ENCODE assay signal across 28 cellular contexts in the genomic region with DNA sequence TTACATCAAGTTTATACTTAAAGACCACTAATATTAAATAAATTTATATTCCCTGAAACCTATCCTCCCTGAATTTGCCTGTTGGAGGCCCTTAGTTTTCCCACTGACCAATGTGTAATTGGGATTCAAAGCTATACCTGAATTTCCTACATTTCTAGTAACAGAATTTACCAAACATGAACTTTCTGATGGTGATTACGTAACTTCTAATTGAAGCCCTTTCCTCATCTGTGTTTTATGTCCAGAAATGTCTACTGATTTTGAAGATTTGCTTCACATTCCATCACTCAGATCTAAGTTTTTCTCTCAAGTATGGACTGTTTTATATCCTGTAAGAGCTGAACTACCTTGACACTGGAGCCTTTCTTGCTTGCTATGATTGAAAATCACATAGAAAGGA. TPM values are rescaled to one million over a fixed set of nuclear protein-coding genes. Genes with fewer than 3 reads are reported as not detected.
DNase-seq lines count a peak whose midpoint lies in the region; ATAC-seq, FAIRE-seq and TF ChIP-seq lines count a peak whose summit lies in the region.
"Had no signal": no experiment of that assay in that cellular context is flagged by ENCODE, and none has a peak within 500 bp of the region (broad histone marks: within the 10 kb centered on the region; RNA-seq: fewer than 3 reads in every experiment).

No MANE protein-coding gene starts in this region.

- H3K27me3 ChIP-seq in IMR-90 (ENCODE audit: control insufficient read depth, insufficient read depth, low read length): no peaks in the 10 kb centered on the region
- H3K27me3 ChIP-seq in K562 (ENCODE audit: control insufficient read depth in 2 of 2, insufficient read depth in 2 of 2, low read length in 2 of 2): no peaks in the 10 kb centered on the region
- H3K27me3 ChIP-seq: BE2C, BLaER1 had no signal

- H3K9me1 ChIP-seq in IMR-90 (ENCODE audit: insufficient read depth, low read length) (no peaks in the 10 kb centered on the region), K562 (ENCODE audit: control insufficient read depth, insufficient read depth, low read length) (no peaks in the 10 kb centered on the region)

- no peak for TF ChIP-seq RAD21 in IMR-90 (IDR thresholded peaks at IDR 0.05; ENCODE audit: low read length)
- TF ChIP-seq RAD21 in K562 (CRISPR knock-in tag; conservative IDR thresholded peaks at IDR 0.05 in 1 of 2, IDR thresholded peaks at IDR 0.05 in 1 of 2): no peak

- TF ChIP-seq EP300 in K562 (IDR thresholded peaks at IDR 0.05; ENCODE audit: low read length): no peak

- no peaks in the 10 kb centered on the region for H4K20me1 ChIP-seq in IMR-90 (ENCODE audit: insufficient read depth, low read length)
- H4K20me1 ChIP-seq in K562 (replicated peaks; ENCODE audit: control insufficient read depth, insufficient read depth, low read length): no peaks in the 10 kb centered on the region
- H4K20me1 ChIP-seq: BLaER1 had no signal

- H3K79me1 ChIP-seq in IMR-90 (ENCODE audit: low read depth in 1 of 2, low read length in 2 of 2): peaks cover 0 to 3% of the 10 kb centered on the region in 2 experiments; a peak in 1 of 4 replicates

- peak overlapping the region; percentile 70 for H3K4me3 Mint-ChIP-seq in endothelial cell (ENCODE audit: unreplicated experiment)
- H3K4me3 Mint-ChIP-seq: CD14-positive monocyte; CD4-positive, alpha-beta memory T cell; CD4-positive, CD25-positive, alpha-beta regulatory T cell; CD8-positive, alpha-beta memory T cell had no signal

- POLR2A ChIA-PET in IMR-90 (lab: Charles Lee; ENCODE audit: unreplicated experiment) (no interaction called here), K562 (lab: Yijun Ruan, JAX) (interaction anchor here (0.6 to 0.7 kb wide), 2 partner anchors 17 to 24 kb away, joined by 3 read pairs; no protein-coding TSS in a partner anchor)

- H3K4me3 ChIP-seq in IMR-90 (ENCODE audit: insufficient read depth, low read depth, low read length) (no peak overlapping the region), K562 (no peak overlapping the region)
- H3K4me3 ChIP-seq: BLaER1 had no signal

- peaks cover 2% of the 10 kb centered on the region for H3K27me3 Mint-ChIP-seq in endothelial cell (ENCODE audit: unreplicated experiment)
- H3K27me3 Mint-ChIP-seq: CD4-positive, alpha-beta memory T cell; CD4-positive, CD25-positive, alpha-beta regulatory T cell had no signal

- H2BK5ac ChIP-seq in IMR-90 (ENCODE audit: low read depth, low read length, poor library complexity, severe bottlenecking): no peak overlapping the region

- H2AK9ac ChIP-seq in IMR-90 (replicated peaks; ENCODE audit: low read depth, low read length, poor library complexity): no peak overlapping the region

- H2AFZ ChIP-seq in IMR-90 (replicated peaks; ENCODE audit: low read length, poor library complexity) (no peak overlapping the region), K562 (ENCODE audit: low read depth, low read length) (no peak overlapping the region)

- H2BK15ac ChIP-seq in IMR-90 (ENCODE audit: low read depth, low read length): no peak overlapping the region

- no peak overlapping the region for H3K23ac ChIP-seq in IMR-90 (ENCODE audit: low read depth, low read length)

- peaks cover 71% of the 10 kb centered on the region for H3K36me3 Mint-ChIP-seq in endothelial cell (ENCODE audit: low read depth, unreplicated experiment)

- WGBS in IMR-90 (ENCODE audit: extremely low coverage in 2 of 2, insufficient read length in 1 of 2), 2 experiments: no CpG with 5 or more reads among the region's 1 CpG
- WGBS in K562 (ENCODE audit: insufficient coverage, low coverage, missing lambda C conversion rate): 100% methylated on average over 1 of the region's 1 CpG

- H2BK120ac ChIP-seq in IMR-90 (ENCODE audit: low read depth, low read length): no peak overlapping the region

- H3K14ac ChIP-seq in IMR-90 (replicated peaks; ENCODE audit: low read depth, low read length): no peak overlapping the region

- ATAC-seq in IMR-90 (ENCODE audit: low read depth) (no peak), K562 (no peak), HG02759 (IDR thresholded peaks at IDR 0.05; ENCODE audit: unreplicated experiment) (no peak)

- peaks cover 8% of the 10 kb centered on the region for H3K9me3 Mint-ChIP-seq in endothelial cell (ENCODE audit: unreplicated experiment)

- H2AK5ac ChIP-seq in IMR-90 (ENCODE audit: low read depth, low read length): no peak overlapping the region

- H4K8ac ChIP-seq in IMR-90 (ENCODE audit: low read depth in 2 of 2, low read length in 2 of 2): no peak overlapping the region

- H3K79me2 ChIP-seq in K562 (ENCODE audit: control insufficient read depth, insufficient read depth, low read length): no peaks in the 10 kb centered on the region

- CTCF ChIA-PET in IMR-90 (lab: Yijun Ruan, JAX): interaction anchor here (0.5 kb wide), 1 partner anchor 1227 kb away, joined by 3 read pairs; no protein-coding TSS in a partner anchor
- CTCF ChIA-PET in K562 (lab: Yijun Ruan, JAX; ENCODE audit: low intra/inter-chr PET ratio): no interaction called here

- intact Hi-C loops in IMR-90 (cut with micrococcal nuclease) (no loop called here), K562 (cut with micrococcal nuclease) (no loop called here)

- H4K5ac ChIP-seq in IMR-90 (ENCODE audit: low read depth, low read length): no peak overlapping the region

- no peak overlapping the region for H2BK20ac ChIP-seq in IMR-90 (ENCODE audit: low read depth, low read length)

- H3K4me1 Mint-ChIP-seq in endothelial cell (ENCODE audit: unreplicated experiment): peaks cover 3% of the 10 kb centered on the region
- H3K4me1 Mint-ChIP-seq: CD14-positive monocyte had no signal

- H3K9me3 ChIP-seq in IMR-90 (ENCODE audit: control insufficient read depth, insufficient read depth, low read length) (peaks cover 57% of the 10 kb centered on the region), K562 (replicated peaks; ENCODE audit: control insufficient read depth, insufficient read depth, low read depth, low read length) (peaks cover 50% of the 10 kb centered on the region)

- no peak overlapping the region for H3K4ac ChIP-seq in IMR-90 (ENCODE audit: low read depth, low read length)

- H3K4me1 ChIP-seq in IMR-90 (ENCODE audit: control insufficient read depth, insufficient read depth, low read length) (no peaks in the 10 kb centered on the region), K562 (replicated peaks in 1 of 2; ENCODE audit: control insufficient read depth in 2 of 2, insufficient read depth in 2 of 2, low read length in 2 of 2) (no peaks in the 10 kb centered on the region)
- H3K4me1 ChIP-seq: BE2C, BLaER1 had no signal

- no peak overlapping the region for H4K91ac ChIP-seq in IMR-90 (ENCODE audit: insufficient read depth, low read depth, low read length)

- H3K36me3 ChIP-seq in IMR-90 (ENCODE audit: control insufficient read depth, insufficient read depth, low read length) (peaks cover 40% of the 10 kb centered on the region), K562 (ENCODE audit: control insufficient read depth, insufficient read depth, low read length) (peaks cover 47% of the 10 kb centered on the region)

- dilution Hi-C loops in IMR-90 (cut with HindIII; ENCODE audit: low sequenced_read_pairs, unreplicated experiment): no loop called here

- H3K27ac Mint-ChIP-seq in endothelial cell (ENCODE audit: unreplicated experiment): no peak overlapping the region
- H3K27ac Mint-ChIP-seq: CD14-positive monocyte; CD4-positive, alpha-beta memory T cell; CD4-positive, CD25-positive, alpha-beta regulatory T cell had no signal

- no peak overlapping the region for H3K9ac ChIP-seq in IMR-90 (ENCODE audit: low read depth, low read length)
- H3K9ac ChIP-seq in K562 (ENCODE audit: insufficient read depth in 1 of 2, low read depth in 2 of 2, low read length in 2 of 2): no peak overlapping the region
- H3K9ac ChIP-seq: BLaER1 had no signal

- BruUV-seq in IMR-90 (replicated peaks; lab: Mats Ljungman, UMichigan) (no TSS peak), K562 (replicated peaks; lab: Mats Ljungman, UMichigan) (no TSS peak)

- no peak for FAIRE-seq in K562 (lab: Jason Lieb, UNC)
- FAIRE-seq: A204.1, GM19239 had no signal

- TF ChIP-seq POLR2A in IMR-90 (IDR thresholded peaks at IDR 0.05; ENCODE audit: low read depth, low read length): no peak
- no peak for TF ChIP-seq POLR2A in K562 (conservative IDR thresholded peaks at IDR 0.05)

- H3K4me2 ChIP-seq in IMR-90 (ENCODE audit: low read depth, low read length): no peak overlapping the region
- H3K4me2 ChIP-seq in K562 (ENCODE audit: insufficient read depth, low read length): no peak overlapping the region
- H3K4me2 ChIP-seq: BLaER1 had no signal

- in situ Hi-C loops in IMR-90 (cut with MboI; ENCODE audit: low sequenced_read_pairs): no loop called here
- in situ Hi-C loops in K562 (cut with MboI): no loop called here

- TF ChIP-seq CTCF in IMR-90 (conservative IDR thresholded peaks at IDR 0.05; ENCODE audit: low read depth, low read length) (no peak), K562 (IDR thresholded peaks at IDR 0.05 in 2 of 3, conservative IDR thresholded peaks at IDR 0.05 in 1 of 3; ENCODE audit: insufficient read depth in 2 of 3, low read depth in 1 of 3, low read length in 3 of 3) (no peak), endothelial cell (IDR thresholded peaks at IDR 0.05; ENCODE audit: unreplicated experiment) (no peak)

- DNase-seq in IMR-90: no peak
- DNase-seq in K562 (ENCODE audit: extremely low read depth in 1 of 4, low spot score in 3 of 4): no peak
- no peak for DNase-seq in endothelial cell (ENCODE audit: low spot score)
- no peak for DNase-seq in NCI-H1417 treated with DMSO at 0.1 percent for 48 hours (lab: John Stamatoyannopoulos, UW)
- DNase-seq: 8988T; ACHN; BE2C; C1 segment of cervical spinal cord; CD4-positive, alpha-beta memory T cell; CD4-positive, CD25-positive, alpha-beta regulatory T cell; CD8-positive, alpha-beta memory T cell; COR-L47; DMS 273 treated with DMSO at 0.1 percent for 48 hours; DMS153; DMS53; DMS79; DND-41; EL; GDM1 had no signal

- H3K56ac ChIP-seq in IMR-90 (ENCODE audit: extremely low read depth, insufficient read depth, low read length): no peak overlapping the region

- H3K27ac ChIP-seq in IMR-90 (ENCODE audit: insufficient read depth, low read length): no peak overlapping the region
- no peak overlapping the region for H3K27ac ChIP-seq in K562 (ENCODE audit: extremely low read depth, low read depth, low read length)
- H3K27ac ChIP-seq: BLaER1 had no signal

- H3K18ac ChIP-seq in IMR-90 (ENCODE audit: low read depth, low read length): no peak overlapping the region

RNA-seq across cellular contexts. Expression of a gene that starts 12.8 kb away (rescaled TPM):
- 20.3 and 29.7 TPM in 2 replicates for total RNA-seq in IMR-90 (2012; rRNA removed)
- polyA plus RNA-seq in IMR-90 (2012; rRNA removed): 5.4 and 8.2 TPM in 2 replicates
- polyA plus RNA-seq in IMR-90 (2012; cell fraction: cytosol; rRNA removed): 0.59 and 1.5 TPM in 2 replicates
- 2.2 and 19.6 TPM in 2 replicates for polyA plus RNA-seq in IMR-90 (2012; cell fraction: nucleus; rRNA removed; ENCODE audit: low replicate concordance)
- 20.6 and 74.4 TPM in 2 replicates for total RNA-seq in K562 (2011; cell fraction: chromatin; rRNA removed; ENCODE audit: low replicate concordance)
- 10.7 and 15.1 TPM in 2 replicates for total RNA-seq in K562 (2011; cell fraction: nucleolus; rRNA removed)
- total RNA-seq in K562 (2011; cell fraction: nucleoplasm; rRNA removed): 20.2 and 22.8 TPM in 2 replicates
- 18.9 and 22.2 TPM in 2 replicates for total RNA-seq in K562 (2014; rRNA removed)
- 32.8 and 33.9 TPM in 2 replicates for total RNA-seq in K562 (2014; rRNA removed; fragmentation: Illumina TruSeq; extraction: Trizol)
- total RNA-seq in K562 (2015; rRNA removed; fragmentation: Illumina TruSeq; extraction: Trizol): 25.8 and 28.8 TPM in 2 replicates
- 22.9 and 24.0 TPM in 2 replicates for total RNA-seq in K562 (2021)
- 37.5 and 38.6 TPM in 2 replicates for polyA plus RNA-seq in K562 (2011; rRNA removed)
- polyA plus RNA-seq in K562 (2011; cell fraction: cytosol; rRNA removed): 4.0 and 9.8 TPM in 2 replicates
- polyA plus RNA-seq in K562 (2011; cell fraction: nucleus; rRNA removed): 41.6 and 58.9 TPM in 2 replicates
- 22.2 and 23.9 TPM in 2 replicates for polyA plus RNA-seq in K562 (2012)
- 21.6 and 25.0 TPM in 2 replicates for polyA plus RNA-seq in K562 (2014; fragmentation: Illumina TruSeq; extraction: Trizol)
- polyA plus RNA-seq in K562 (2014; fragmentation: Nextera tagmentation; extraction: Ambion mirVana): 10 to 100 TPM; 12.2 to 18.1 TPM
- polyA plus RNA-seq in K562 (2014; rRNA removed): 19.2 and 32.9 TPM in 2 replicates
- 45.8 and 63.5 TPM in 2 replicates for polyA minus RNA-seq in K562 (2011; rRNA and poly(A)+ RNA removed)
- 13.9 and 14.1 TPM in 2 replicates for polyA minus RNA-seq in K562 (2011; cell fraction: cytosol; rRNA and poly(A)+ RNA removed)
- 17.5 and 36.4 TPM in 2 replicates for polyA minus RNA-seq in K562 (2011; cell fraction: nucleus; rRNA and poly(A)+ RNA removed)
- 30.2 TPM for total RNA-seq in endothelial cell (ENCODE audit: unreplicated experiment)

RNA-seq across cellular contexts. Expression of a gene that starts 45.7 kb away (rescaled TPM):
- total RNA-seq in IMR-90 (2012; rRNA removed) (56.3 and 62.2 TPM in 2 replicates), K562 (2014; rRNA removed) (56.1 and 59.2 TPM in 2 replicates), K562 (2014; rRNA removed; fragmentation: Illumina TruSeq; extraction: Trizol) (34.4 and 37.9 TPM in 2 replicates), K562 (2015; rRNA removed; fragmentation: Illumina TruSeq; extraction: Trizol) (49.0 and 50.9 TPM in 2 replicates), K562 (2021) (71.7 and 82.7 TPM in 2 replicates), endothelial cell (ENCODE audit: unreplicated experiment) (115 TPM)
- polyA plus RNA-seq in IMR-90 (2012; rRNA removed) (141 and 150 TPM in 2 replicates), K562 (2011; rRNA removed) (42.9 and 52.4 TPM in 2 replicates), K562 (2014; fragmentation: Illumina TruSeq; extraction: Trizol) (44.5 and 50.6 TPM in 2 replicates), K562 (2014; fragmentation: Nextera tagmentation; extraction: Ambion mirVana) (1 to 10 TPM; 3.9 to 5.1 TPM), K562 (2014; rRNA removed) (64.2 and 72.6 TPM in 2 replicates)
- polyA plus RNA-seq in IMR-90 (2012; cell fraction: cytosol; rRNA removed): 154 and 222 TPM in 2 replicates
- polyA plus RNA-seq in IMR-90 (2012; cell fraction: nucleus; rRNA removed; ENCODE audit: low replicate concordance): 76.6 and 140 TPM in 2 replicates
- 73.7 and 86.6 TPM in 2 replicates for total RNA-seq in K562 (2011; cell fraction: chromatin; rRNA removed; ENCODE audit: low replicate concordance)
- 95.9 and 106 TPM in 2 replicates for total RNA-seq in K562 (2011; cell fraction: nucleolus; rRNA removed)
- 91.3 and 109 TPM in 2 replicates for total RNA-seq in K562 (2011; cell fraction: nucleoplasm; rRNA removed)
- polyA plus RNA-seq in K562 (2011; cell fraction: cytosol; rRNA removed): 63.9 and 119 TPM in 2 replicates
- 59.1 and 67.4 TPM in 2 replicates for polyA plus RNA-seq in K562 (2011; cell fraction: nucleus; rRNA removed)
- 75.0 and 92.9 TPM in 2 replicates for polyA plus RNA-seq in K562 (2012)
- 36.0 and 42.1 TPM in 2 replicates for polyA minus RNA-seq in K562 (2011; rRNA and poly(A)+ RNA removed)
- 40.6 and 47.7 TPM in 2 replicates for polyA minus RNA-seq in K562 (2011; cell fraction: cytosol; rRNA and poly(A)+ RNA removed)
- 18.3 and 30.5 TPM in 2 replicates for polyA minus RNA-seq in K562 (2011; cell fraction: nucleus; rRNA and poly(A)+ RNA removed)

RNA-seq across cellular contexts. Expression of a gene that starts 50.7 kb away (rescaled TPM):
- total RNA-seq in IMR-90 (2012; rRNA removed): not detected in 2 replicates
- polyA plus RNA-seq in IMR-90 (2012; rRNA removed): not detected in 2 replicates
- not detected in 2 replicates for polyA plus RNA-seq in IMR-90 (2012; cell fraction: cytosol; rRNA removed)
- not detected in 2 replicates for polyA plus RNA-seq in IMR-90 (2012; cell fraction: nucleus; rRNA removed; ENCODE audit: low replicate concordance)
- 0.16 TPM in 1 of 2 replicates, not detected in the other for total RNA-seq in K562 (2011; cell fraction: chromatin; rRNA removed; ENCODE audit: low replicate concordance)
- total RNA-seq in K562 (2011; cell fraction: nucleolus; rRNA removed): not detected in 2 replicates
- not detected in 2 replicates for total RNA-seq in K562 (2011; cell fraction: nucleoplasm; rRNA removed)
- total RNA-seq in K562 (2014; rRNA removed): 0.18 TPM in 1 of 2 replicates, not detected in the other
- 0.07 TPM in 1 of 2 replicates, not detected in the other for total RNA-seq in K562 (2014; rRNA removed; fragmentation: Illumina TruSeq; extraction: Trizol)
- total RNA-seq in K562 (2015; rRNA removed; fragmentation: Illumina TruSeq; extraction: Trizol): 0.15 TPM in 1 of 2 replicates, not detected in the other
- total RNA-seq in K562 (2021): 0.13 TPM in 1 of 2 replicates, not detected in the other
- polyA plus RNA-seq in K562 (2011; rRNA removed): not detected in 2 replicates
- polyA plus RNA-seq in K562 (2011; cell fraction: cytosol; rRNA removed): not detected in 2 replicates
- 0.13 TPM in 1 of 2 replicates, not detected in the other for polyA plus RNA-seq in K562 (2011; cell fraction: nucleus; rRNA removed)
- polyA plus RNA-seq in K562 (2012): 0.15 and 0.27 TPM in 2 replicates
- polyA plus RNA-seq in K562 (2014; fragmentation: Illumina TruSeq; extraction: Trizol): 0.04 TPM in 1 of 2 replicates, not detected in the other
- not detected for polyA plus RNA-seq in K562 (2014; fragmentation: Nextera tagmentation; extraction: Ambion mirVana)
- polyA plus RNA-seq in K562 (2014; rRNA removed): 0.22 TPM in 1 of 2 replicates, not detected in the other
- polyA minus RNA-seq in K562 (2011; rRNA and poly(A)+ RNA removed): not detected in 2 replicates
- polyA minus RNA-seq in K562 (2011; cell fraction: cytosol; rRNA and poly(A)+ RNA removed): not detected in 2 replicates
- polyA minus RNA-seq in K562 (2011; cell fraction: nucleus; rRNA and poly(A)+ RNA removed): not detected in 2 replicates
- total RNA-seq in endothelial cell (ENCODE audit: unreplicated experiment): 0.59 TPM
- total RNA-seq: A673; CD4-positive, alpha-beta memory T cell; CD4-positive, CD25-positive, alpha-beta regulatory T cell; Daoy; G401 had no signal
- polyA plus RNA-seq: AG04450; CD4-positive, alpha-beta memory T cell; CD8-positive, alpha-beta memory T cell had no signal
